ENCODE assay signal across 21 cellular contexts in the genomic region with DNA sequence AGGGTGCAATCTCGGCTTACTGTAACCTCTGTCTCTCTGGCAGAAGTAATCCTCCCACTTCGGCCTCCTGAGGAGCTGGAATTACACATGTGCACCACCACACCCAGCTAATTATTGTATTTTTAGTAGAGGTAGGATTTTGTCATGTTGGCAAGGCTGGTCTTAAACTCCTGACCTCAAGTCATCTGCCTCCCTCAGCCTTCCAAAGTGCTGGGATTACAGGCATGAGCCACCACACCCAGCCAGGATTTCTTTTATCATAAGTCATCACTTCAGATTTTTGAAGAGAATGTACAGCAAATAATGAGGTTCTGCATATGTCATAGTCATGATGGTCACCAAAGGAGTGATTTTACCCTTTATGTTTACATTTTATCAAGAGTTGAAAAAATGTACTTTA.
"Had no signal": no experiment of that assay in that cellular context is flagged by ENCODE, and none has a peak within 500 bp of the region (broad histone marks: within the 10 kb centered on the region; RNA-seq: fewer than 3 reads in every experiment).

No MANE protein-coding gene starts in this region.

- H3K4me1 Mint-ChIP-seq: neural progenitor cell had no signal

- H3K4me3 ChIP-seq: esophagus muscularis mucosa, heart left ventricle, lung, neural progenitor cell, ovary, right atrium auricular region, stomach, thoracic aorta, transverse colon had no signal

- H3K4me3 Mint-ChIP-seq: effector memory CD8-positive, alpha-beta T cell; natural killer cell treated with Interleukin-12 subunit alpha and Interleukin-12 subunit beta and Interleukin-15 and Interleukin-18, amount 100 ng/mL, for 72 hours; neural progenitor cell; stimulated activated effector memory CD8-positive, alpha-beta T cell treated with anti-CD3 and anti-CD28 coated beads, Interleukin-12 subunit alpha, Interleukin-12 subunit beta, amount 100 ng/mL, for 72 hours had no signal

- H3K27ac Mint-ChIP-seq: effector memory CD8-positive, alpha-beta T cell; neural progenitor cell; stimulated activated effector memory CD8-positive, alpha-beta T cell treated with anti-CD3 and anti-CD28 coated beads, Interleukin-12 subunit alpha, Interleukin-12 subunit beta, amount 100 ng/mL, for 72 hours had no signal

- DNase-seq: effector memory CD8-positive, alpha-beta T cell; heart left ventricle; hippocampal formation; left colon; left ventricle myocardium superior; mesenchymal stem cell; midbrain; nucleus accumbens; ovary; stimulated activated CD4-positive, alpha-beta T cell treated with anti-CD3 and anti-CD28 coated beads, Interleukin-4, amount 100 ng/mL, for 1 hour; stimulated activated CD8-positive, alpha-beta memory T cell treated with anti-CD3 and anti-CD28 coated beads, Interleukin-4, amount 100 ng/mL, for 48 hours; stomach; substantia nigra; transverse colon had no signal

- H3K27me3 Mint-ChIP-seq: effector memory CD8-positive, alpha-beta T cell; natural killer cell treated with Interleukin-12 subunit alpha and Interleukin-12 subunit beta and Interleukin-15 and Interleukin-18, amount 100 ng/mL, for 72 hours had no signal

- H3K36me3 Mint-ChIP-seq: neural progenitor cell; stimulated activated effector memory CD8-positive, alpha-beta T cell treated with anti-CD3 and anti-CD28 coated beads, Interleukin-12 subunit alpha, Interleukin-12 subunit beta, amount 100 ng/mL, for 72 hours had no signal

- H3K9me3 Mint-ChIP-seq: effector memory CD8-positive, alpha-beta T cell had no signal

- ATAC-seq: effector memory CD8-positive, alpha-beta T cell; heart left ventricle; left colon; left ventricle myocardium superior; natural killer cell treated with Interleukin-12 subunit alpha and Interleukin-12 subunit beta and Interleukin-15 and Interleukin-18, amount 100 ng/mL, for 72 hours; stimulated activated effector memory CD8-positive, alpha-beta T cell treated with anti-CD3 and anti-CD28 coated beads, Interleukin-12 subunit alpha, Interleukin-12 subunit beta, amount 100 ng/mL, for 72 hours had no signal
